Comparison of ENCODE assay signal across 16 cellular contexts in the genomic region with DNA sequence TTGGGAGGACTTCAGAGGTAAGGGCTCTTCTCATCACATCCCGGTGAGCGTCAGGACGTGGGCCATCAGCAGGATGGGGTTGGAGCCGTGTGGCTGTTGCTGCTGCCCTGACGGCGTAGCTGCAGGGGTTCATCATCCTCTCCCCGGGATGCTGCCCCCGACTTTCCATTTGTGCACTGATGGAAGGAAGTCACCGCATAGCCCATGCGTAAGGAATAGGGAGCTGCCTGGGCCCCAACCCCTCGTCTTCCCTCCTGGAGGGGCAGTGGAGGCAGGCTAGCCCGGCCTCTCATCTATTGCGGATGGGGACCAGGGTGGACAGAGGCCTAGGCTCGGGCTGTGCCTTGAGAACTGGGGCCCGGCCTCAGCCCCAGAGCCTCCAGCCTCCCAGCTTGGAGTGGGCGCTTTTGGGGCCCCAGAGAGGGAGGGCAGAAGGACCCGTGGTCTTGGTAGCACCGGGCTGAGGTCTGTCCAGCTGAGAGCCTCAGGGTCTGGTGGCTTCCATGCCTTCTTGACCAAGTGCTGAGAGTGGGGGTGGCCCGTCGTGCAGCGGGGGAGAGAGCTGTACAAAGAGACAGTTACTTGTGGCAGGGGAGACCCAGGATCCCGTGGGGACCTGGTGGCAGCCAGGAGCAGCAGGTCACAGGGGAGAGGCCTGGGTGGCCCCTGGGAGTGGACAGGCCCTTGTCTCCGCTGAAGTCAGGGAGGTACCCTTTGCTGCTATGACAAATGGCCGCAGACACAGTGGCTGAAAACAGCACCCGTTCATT.
"Had no signal": no experiment of that assay in that cellular context is flagged by ENCODE, and none has a peak within 500 bp of the region (broad histone marks: within the 10 kb centered on the region; RNA-seq: fewer than 3 reads in every experiment).

No MANE protein-coding gene starts in this region.

- ATAC-seq: left lung; pancreas; stimulated activated naive B cell treated with anti-CD40 and anti-IgM and Interleukin-4, amounts not matched to agents 10 μg/mL and 1 μg/mL and 100 μg/mL, for 72 hours; stimulated activated naive CD8-positive, alpha-beta T cell treated with anti-CD3 and anti-CD28 coated beads, Interleukin-15, amount 100 ng/mL, for 72 hours; upper lobe of right lung had no signal

- H3K9me3 ChIP-seq: colonic mucosa, left lung, pancreas, prostate gland, right lobe of liver, upper lobe of right lung had no signal

- H3K27me3 ChIP-seq: colonic mucosa, left lung, pancreas, right lobe of liver, upper lobe of right lung had no signal

- H3K27me3 Mint-ChIP-seq: naive B cell; stimulated activated naive B cell treated with anti-CD40 and anti-IgM and Interleukin-4, amounts not matched to agents 10 μg/mL and 1 μg/mL and 100 μg/mL, for 72 hours; stimulated activated naive CD8-positive, alpha-beta T cell treated with anti-CD3 and anti-CD28 coated beads, Interleukin-15, amount 100 ng/mL, for 72 hours had no signal

- H3K9me3 Mint-ChIP-seq: stimulated activated naive B cell treated with anti-CD40 and anti-IgM and Interleukin-4, amounts not matched to agents 10 μg/mL and 1 μg/mL and 100 μg/mL, for 72 hours had no signal

- H3K4me3 Mint-ChIP-seq: naive B cell; nephron; stimulated activated naive B cell treated with anti-CD40 and anti-IgM and Interleukin-4, amounts not matched to agents 10 μg/mL and 1 μg/mL and 100 μg/mL, for 72 hours; stimulated activated naive CD8-positive, alpha-beta T cell treated with anti-CD3 and anti-CD28 coated beads, Interleukin-15, amount 100 ng/mL, for 72 hours had no signal

- H3K36me3 ChIP-seq: colonic mucosa had no signal

- DNase-seq: colonic mucosa; effector CD4-positive, alpha-beta T cell; glutamatergic neuron; islet precursor cell; left lung; mesendoderm; naive B cell; pancreas; right lobe of liver; stimulated activated CD4-positive, alpha-beta T cell treated with anti-CD3 and anti-CD28 coated beads, Interleukin-2, amount 100 ng/mL, for 24 hours; stimulated activated CD4-positive, alpha-beta T cell treated with anti-CD3 and anti-CD28 coated beads, Interleukin-4, amount 100 ng/mL, for 4 hours; stimulated activated naive B cell treated with anti-CD40 and anti-IgM and Interleukin-4, amounts not matched to agents 10 μg/mL and 1 μg/mL and 100 μg/mL, for 72 hours; stimulated activated naive CD8-positive, alpha-beta T cell treated with anti-CD3 and anti-CD28 coated beads, Interleukin-15, amount 100 ng/mL, for 72 hours; upper lobe of right lung had no signal

- H3K27ac ChIP-seq: colonic mucosa, left lung, pancreas, right lobe of liver, upper lobe of right lung had no signal

- H3K27ac Mint-ChIP-seq: stimulated activated naive B cell treated with anti-CD40 and anti-IgM and Interleukin-4, amounts not matched to agents 10 μg/mL and 1 μg/mL and 100 μg/mL, for 72 hours had no signal

- H3K4me1 ChIP-seq: colonic mucosa, pancreas, prostate gland, upper lobe of right lung had no signal

- H3K4me1 Mint-ChIP-seq: nephron had no signal

- H3K4me3 ChIP-seq: colonic mucosa, left lung, pancreas, prostate gland, right lobe of liver, upper lobe of right lung had no signal
